In genomic region chr4:168585168-168586091, GRCh38 we compare ENCODE assay signal across 9 cellular contexts.
DNase-seq lines count a peak whose midpoint lies in the region; ATAC-seq, FAIRE-seq and TF ChIP-seq lines count a peak whose summit lies in the region.
"Had no signal": no experiment of that assay in that cellular context is flagged by ENCODE, and none has a peak within 500 bp of the region (broad histone marks: within the 10 kb centered on the region; RNA-seq: fewer than 3 reads in every experiment).

No MANE protein-coding gene starts in this region.

- H3K4me1 ChIP-seq in right lobe of liver, result no peaks in the 10 kb centered on the region
- H3K4me1 ChIP-seq: BLaER1 had no signal

- no peak for TF ChIP-seq POLR2A in right lobe of liver (IDR thresholded peaks at IDR 0.05)

- H3K27me3 ChIP-seq in right lobe of liver, result no peaks in the 10 kb centered on the region
- H3K27me3 ChIP-seq: BLaER1 had no signal

- H3K36me3 ChIP-seq in right lobe of liver, result no peaks in the 10 kb centered on the region
- H3K36me3 ChIP-seq: BLaER1 had no signal

- ATAC-seq in GM21529 (IDR thresholded peaks at IDR 0.05; ENCODE audit: unreplicated experiment), result peak; percentile 88
- peak; percentile 97 to 100 (median 99) for ATAC-seq in right lobe of liver

- 22% methylated on average over 9 of the region's 9 CpGs for WGBS in right lobe of liver (ENCODE audit: insufficient coverage, low coverage, low lambda C conversion rate, missing lambda C conversion rate)

- intact Hi-C loops in right lobe of liver (cut with DNase I), result no loop called here

- H3K27ac ChIP-seq in right lobe of liver (no peak overlapping the region), substantia nigra (ENCODE audit: low read depth, low read length, poor library complexity, severe bottlenecking) (no peak overlapping the region)
- H3K27ac ChIP-seq: BLaER1 had no signal

- peak; percentile 8 for DNase-seq in NCI-H1105 (lab: John Stamatoyannopoulos, UW)
- no peak for DNase-seq in NCI-H1105 treated with DMSO at 0.1 percent for 48 hours (lab: John Stamatoyannopoulos, UW)
- peak; percentile 56 for DNase-seq in HTR-8/SVneo (ENCODE audit: insufficient read length, low spot score)
- DNase-seq in SHP77 treated with DMSO at 0.1 percent for 48 hours (lab: John Stamatoyannopoulos, UW), result peak; percentile 1
- DNase-seq in dermis blood vessel endothelial cell, result peak; percentile 89
- peak; percentile 65 to 73 (median 67) for DNase-seq in right lobe of liver
- DNase-seq in substantia nigra (lab: John Stamatoyannopoulos, UW), result peak in 29 of 49 donors; percentile 2 to 51 (median 16)

- peak; percentile 62 to 65 (median 63) for TF ChIP-seq CTCF in right lobe of liver (IDR thresholded peaks at IDR 0.05)

- peak; percentile 74 for FAIRE-seq in HTR-8/SVneo (lab: Jason Lieb, UNC)

- no peaks in the 10 kb centered on the region for H3K9me3 ChIP-seq in right lobe of liver
- H3K9me3 ChIP-seq: BLaER1 had no signal

- no peak overlapping the region for H3K4me3 ChIP-seq in right lobe of liver
- H3K4me3 ChIP-seq: BLaER1 had no signal
